1 cellular context compared by ENCODE assay signal in the genomic region with DNA sequence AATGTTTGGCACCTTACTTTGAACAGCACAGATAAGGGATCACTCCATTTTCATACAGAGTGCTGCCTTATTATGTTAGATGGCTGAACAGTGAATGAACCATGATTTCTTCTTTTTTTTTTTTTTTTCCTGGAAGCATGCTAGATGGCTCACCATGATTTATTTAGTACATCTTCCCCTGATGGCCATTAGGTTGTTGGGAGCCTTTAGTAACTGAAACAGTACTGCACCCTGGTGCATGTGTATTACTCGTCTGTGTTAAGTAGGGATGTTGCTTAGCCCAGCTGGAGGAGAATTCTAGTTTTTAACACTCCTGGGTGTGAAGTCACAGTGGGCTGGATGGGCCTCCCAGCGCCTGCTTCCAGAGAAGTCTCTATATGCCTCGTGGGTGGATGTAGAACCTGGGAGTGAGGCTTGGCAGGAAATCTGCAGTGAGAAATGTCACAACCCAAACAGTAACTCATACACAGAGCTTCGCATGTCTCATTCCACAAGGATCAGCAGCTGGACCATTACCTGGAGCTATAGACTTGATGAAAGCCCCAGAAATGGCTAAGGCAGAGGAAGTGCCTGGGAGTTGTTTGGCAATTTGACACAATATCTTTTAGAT.
TF ChIP-seq lines count a peak whose summit lies in the region.

No MANE protein-coding gene starts in this region.

TF ChIP-seq in HCT116, 20 proteins besides CTCF, POLR2A, EP300 and RAD21 (continued from another document):
- TF ChIP-seq, protein P1, sequence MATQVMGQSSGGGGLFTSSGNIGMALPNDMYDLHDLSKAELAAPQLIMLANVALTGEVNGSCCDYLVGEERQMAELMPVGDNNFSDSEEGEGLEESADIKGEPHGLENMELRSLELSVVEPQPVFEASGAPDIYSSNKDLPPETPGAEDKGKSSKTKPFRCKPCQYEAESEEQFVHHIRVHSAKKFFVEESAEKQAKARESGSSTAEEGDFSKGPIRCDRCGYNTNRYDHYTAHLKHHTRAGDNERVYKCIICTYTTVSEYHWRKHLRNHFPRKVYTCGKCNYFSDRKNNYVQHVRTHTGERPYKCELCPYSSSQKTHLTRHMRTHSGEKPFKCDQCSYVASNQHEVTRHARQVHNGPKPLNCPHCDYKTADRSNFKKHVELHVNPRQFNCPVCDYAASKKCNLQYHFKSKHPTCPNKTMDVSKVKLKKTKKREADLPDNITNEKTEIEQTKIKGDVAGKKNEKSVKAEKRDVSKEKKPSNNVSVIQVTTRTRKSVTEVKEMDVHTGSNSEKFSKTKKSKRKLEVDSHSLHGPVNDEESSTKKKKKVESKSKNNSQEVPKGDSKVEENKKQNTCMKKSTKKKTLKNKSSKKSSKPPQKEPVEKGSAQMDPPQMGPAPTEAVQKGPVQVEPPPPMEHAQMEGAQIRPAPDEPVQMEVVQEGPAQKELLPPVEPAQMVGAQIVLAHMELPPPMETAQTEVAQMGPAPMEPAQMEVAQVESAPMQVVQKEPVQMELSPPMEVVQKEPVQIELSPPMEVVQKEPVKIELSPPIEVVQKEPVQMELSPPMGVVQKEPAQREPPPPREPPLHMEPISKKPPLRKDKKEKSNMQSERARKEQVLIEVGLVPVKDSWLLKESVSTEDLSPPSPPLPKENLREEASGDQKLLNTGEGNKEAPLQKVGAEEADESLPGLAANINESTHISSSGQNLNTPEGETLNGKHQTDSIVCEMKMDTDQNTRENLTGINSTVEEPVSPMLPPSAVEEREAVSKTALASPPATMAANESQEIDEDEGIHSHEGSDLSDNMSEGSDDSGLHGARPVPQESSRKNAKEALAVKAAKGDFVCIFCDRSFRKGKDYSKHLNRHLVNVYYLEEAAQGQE (IDR thresholded peaks at IDR 0.05; ENCODE audit: low read depth) = no peak
- no peak for TF ChIP-seq ZFX (IDR thresholded peaks at IDR 0.05)
- TF ChIP-seq ZNF274 (IDR thresholded peaks at IDR 0.05; ENCODE audit: low read depth, low read length) = no peak
- TF ChIP-seq EZH2phosphoT487 (IDR thresholded peaks at IDR 0.05; ENCODE audit: borderline replicate concordance) = no peak
